ENCODE assay signal across 8 cellular contexts in genomic region chr17:4986951-4987766, GRCh38. TPM values are rescaled to one million over a fixed set of nuclear protein-coding genes. Genes with fewer than 3 reads are reported as not detected.
A peak's percentile ranks its signal among the peaks of the same experiment; 100 is the strongest.
DNase-seq lines count a peak whose midpoint lies in the region; ATAC-seq and TF ChIP-seq lines count a peak whose summit lies in the region.

Gene CAMTA2 (minus strand): TSS chr17:4987675. CDS start chr17:4986222, 1,453 bp downstream.

- H3K4me3 ChIP-seq in CD8-positive, alpha-beta memory T cell (ENCODE audit: low read length), result peak within 1 kb of the TSS; percentile 94
- peak within 1 kb of the TSS; percentile 89 for H3K4me3 ChIP-seq in OCI-LY3 (ENCODE audit: low read length)
- peak within 1 kb of the TSS; percentile 74 for H3K4me3 ChIP-seq in epithelial cell of proximal tubule (ENCODE audit: low read depth, low read length)
- H3K4me3 ChIP-seq in mucosa of rectum (ENCODE audit: low read length in 2 of 2), result peak within 1 kb of the TSS; percentile 86 to 88

- peaks cover 0 to 32% (median 8%) of the 10 kb centered on the region in 3 donors for H3K36me3 Mint-ChIP-seq in CD8-positive, alpha-beta memory T cell

- peak within 1 kb of the TSS; percentile 76 for H2AFZ ChIP-seq in OCI-LY3 (ENCODE audit: low read depth, low read length)

- peak; percentile 71 for TF ChIP-seq CTCF in OCI-LY3 (IDR thresholded peaks at IDR 0.05; ENCODE audit: low read depth, low read length)
- peak; percentile 61 for TF ChIP-seq CTCF in epithelial cell of proximal tubule (conservative IDR thresholded peaks at IDR 0.05; ENCODE audit: low read depth, low read length)

- H3K27ac Mint-ChIP-seq in CD8-positive, alpha-beta memory T cell, result peak within 1 kb of the TSS; percentile 87 to 98 (median 95)

- peak; percentile 80 to 92 (median 87) for DNase-seq in CD8-positive, alpha-beta memory T cell
- DNase-seq in HUDEP-2 (lab: John Stamatoyannopoulos, UW; ENCODE audit: unreplicated experiment in 76 of 76) (peak in 66 of 76 experiments; percentile 2 to 78 (median 55)), activated T-cell treated with anti-CD3 and anti-CD28 coated beads for 4 hours (peak; percentile 85), epithelial cell of proximal tubule (ENCODE audit: low read depth) (no peak)
- peak; percentile 75 to 77 for DNase-seq in stimulated activated CD8-positive, alpha-beta memory T cell treated with anti-CD3 and anti-CD28 coated beads, Interleukin-7, amount 100 ng/mL, for 1 hour (ENCODE audit: low read depth in 2 of 2)

- CTCF ChIA-PET in CD8-positive, alpha-beta memory T cell (lab: Charles Lee), result interaction anchor here (0.7 to 4.1 kb wide), 17 partner anchors 7 to 277 kb away, joined by 3 to 19 read pairs (median 3); partner anchors contain the start of genes CHRNE, RNF167, SLC25A11 and SPAG7

- H3K9ac ChIP-seq in OCI-LY3 (ENCODE audit: low read length), result peak within 1 kb of the TSS; percentile 87
- H3K9ac ChIP-seq in mucosa of rectum (ENCODE audit: low read depth in 1 of 2, low read length in 2 of 2), result peak within 1 kb of the TSS; percentile 91 to 92

- H3K27me3 Mint-ChIP-seq in CD8-positive, alpha-beta memory T cell, result peaks cover 0 to 1% of the 10 kb centered on the region in 2 donors

- H3K4me2 ChIP-seq in OCI-LY3 (ENCODE audit: low read length), result peak within 1 kb of the TSS; percentile 98

- peaks cover 31 to 46% (median 42%) of the 10 kb centered on the region in 3 donors for H3K4me1 Mint-ChIP-seq in CD8-positive, alpha-beta memory T cell

- no peaks in the 10 kb centered on the region for H3K9me3 ChIP-seq in CD8-positive, alpha-beta memory T cell (ENCODE audit: low read length)
- H3K9me3 ChIP-seq in OCI-LY3 (ENCODE audit: insufficient read depth, low read length) (no peaks in the 10 kb centered on the region), mucosa of rectum (ENCODE audit: control insufficient read depth in 2 of 2, low read length in 2 of 2) (no peaks in the 10 kb centered on the region)

- peak within 1 kb of the TSS; percentile 88 for H3K27ac ChIP-seq in CD8-positive, alpha-beta memory T cell (ENCODE audit: low read depth, low read length)
- H3K27ac ChIP-seq in OCI-LY3 (ENCODE audit: low read length) (peak within 1 kb of the TSS; percentile 55), mucosa of rectum (ENCODE audit: low read depth in 2 of 2, low read length in 2 of 2) (peak within 1 kb of the TSS; percentile 92 to 94)

- POLR2A ChIA-PET in CD8-positive, alpha-beta memory T cell (lab: Charles Lee), result interaction anchor here (0.5 to 2.6 kb wide), 10 partner anchors 11 to 68 kb away, joined by 3 to 20 read pairs (median 3); partner anchors contain the start of genes INCA1, KIF1C, PFN1 and RNF167

- H3K4me1 ChIP-seq in CD8-positive, alpha-beta memory T cell (ENCODE audit: insufficient read depth, low read length), result peaks cover 33% of the 10 kb centered on the region
- H3K4me1 ChIP-seq in OCI-LY3 (ENCODE audit: low read length) (peaks cover 18% of the 10 kb centered on the region), mucosa of rectum (ENCODE audit: control insufficient read depth in 2 of 2, insufficient read depth in 2 of 2, low read length in 2 of 2) (peaks cover 21 to 27% of the 10 kb centered on the region in 2 donors)

- H3K4me3 Mint-ChIP-seq in CD8-positive, alpha-beta memory T cell, result peak within 1 kb of the TSS; percentile 91 to 96 (median 93)

- no peaks in the 10 kb centered on the region for H4K20me1 ChIP-seq in OCI-LY3 (ENCODE audit: insufficient read depth, low read length)

- peaks cover 18% of the 10 kb centered on the region for H3K79me2 ChIP-seq in OCI-LY3 (ENCODE audit: low read length)

- no peaks in the 10 kb centered on the region for H3K36me3 ChIP-seq in CD8-positive, alpha-beta memory T cell (ENCODE audit: insufficient read depth, low read length)
- no peaks in the 10 kb centered on the region for H3K36me3 ChIP-seq in OCI-LY3 (replicated peaks; ENCODE audit: low read depth, low read length)
- peaks cover 10 to 13% of the 10 kb centered on the region in 2 donors for H3K36me3 ChIP-seq in mucosa of rectum (ENCODE audit: control insufficient read depth in 2 of 2, insufficient read depth in 2 of 2, low read length in 2 of 2)

- peak; percentile 72 for ATAC-seq in GM19463 (IDR thresholded peaks at IDR 0.05; ENCODE audit: unreplicated experiment)

- H3K27me3 ChIP-seq in CD8-positive, alpha-beta memory T cell (ENCODE audit: insufficient read depth, low read length, poor library complexity, severe bottlenecking), result no peaks in the 10 kb centered on the region
- no peaks in the 10 kb centered on the region for H3K27me3 ChIP-seq in OCI-LY3 (ENCODE audit: low read depth, low read length)
- H3K27me3 ChIP-seq in mucosa of rectum (ENCODE audit: control insufficient read depth in 2 of 2, insufficient read depth in 2 of 2, low read length in 2 of 2), result no peaks in the 10 kb centered on the region

- H3K9me3 Mint-ChIP-seq in CD8-positive, alpha-beta memory T cell, result no peaks in the 10 kb centered on the region

RNA-seq across cellular contexts. Expression of gene CAMTA2, which starts in this region (rescaled TPM):
- 10 to 100 TPM; 85.6 to 90.6 TPM for total RNA-seq in CD8-positive, alpha-beta memory T cell
- polyA plus RNA-seq in CD8-positive, alpha-beta memory T cell, result 19.6 TPM
- total RNA-seq in epithelial cell of proximal tubule, result 10.6 and 16.7 TPM in 2 replicates
